9 cellular contexts compared by ENCODE assay signal in the genomic region with DNA sequence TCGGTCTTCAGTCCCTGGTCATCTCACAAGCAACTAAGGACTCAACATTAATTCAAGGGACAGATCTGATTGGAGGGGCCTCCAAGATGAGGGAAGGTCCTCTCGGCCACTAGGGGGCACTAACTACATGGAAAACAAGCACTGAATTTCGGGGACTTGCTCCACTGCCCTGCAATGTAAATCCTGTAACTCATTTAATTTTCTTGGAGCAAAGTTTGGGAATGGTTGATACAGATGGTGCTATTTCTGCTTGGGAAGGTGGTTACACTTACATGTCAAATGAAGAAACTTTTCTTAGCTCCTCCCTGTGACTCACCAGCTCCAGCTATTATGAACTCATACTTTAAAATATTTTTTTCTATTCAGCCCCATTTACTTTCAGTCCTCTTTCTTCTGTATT.
DNase-seq lines count a peak whose midpoint lies in the region; ATAC-seq, FAIRE-seq and TF ChIP-seq lines count a peak whose summit lies in the region.
"Had no signal": no experiment of that assay in that cellular context is flagged by ENCODE, and none has a peak within 500 bp of the region (broad histone marks: within the 10 kb centered on the region; RNA-seq: fewer than 3 reads in every experiment).

No MANE protein-coding gene starts in this region.

- H4K91ac ChIP-seq in H9 (ENCODE audit: insufficient read length, low read depth, low read length) (no peak overlapping the region), neuronal stem cell (ENCODE audit: low read depth, low read length, poor library complexity) (no peak overlapping the region)

- no peaks in the 10 kb centered on the region for H3K36me3 ChIP-seq in CD8-positive, alpha-beta T cell (ENCODE audit: insufficient read depth, low read length)
- H3K36me3 ChIP-seq in esophagus squamous epithelium (no peaks in the 10 kb centered on the region), neuronal stem cell (replicated peaks in 1 of 2; ENCODE audit: control insufficient read depth in 2 of 2, insufficient read depth in 2 of 2, low read length in 2 of 2) (no peaks in the 10 kb centered on the region)

- H3K23me2 ChIP-seq in H9 (ENCODE audit: insufficient read length, low read depth, low read length, poor library complexity, severe bottlenecking): no peaks in the 10 kb centered on the region

- TF ChIP-seq POLR2A in esophagus squamous epithelium (IDR thresholded peaks at IDR 0.05): no peak

- H3K9ac ChIP-seq in H9 (ENCODE audit: extremely low read depth, insufficient read length, low read length) (no peak overlapping the region), neuronal stem cell (ENCODE audit: low read depth, low read length, poor library complexity) (no peak overlapping the region)

- no peak overlapping the region for H3T11ph ChIP-seq in H9 (ENCODE audit: low read length)

- no peak overlapping the region for H3K14ac ChIP-seq in H9 (ENCODE audit: insufficient read depth, low read length)
- no peak overlapping the region for H3K14ac ChIP-seq in neuronal stem cell (ENCODE audit: low read length)

- intact Hi-C loops in CD8-positive, alpha-beta T cell (cut with DNase I, micrococcal nuclease): loop anchor here (1.0 kb wide), 3 partner anchors 61 to 197 kb away; no protein-coding TSS in a partner anchor
- intact Hi-C loops in esophagus squamous epithelium (cut with DNase I): no loop called here

- no peak overlapping the region for H3K4me3 Mint-ChIP-seq in CD8-positive, alpha-beta T cell
- H3K4me3 Mint-ChIP-seq in H9: no peak overlapping the region
- H3K4me3 Mint-ChIP-seq in activated CD8-positive, alpha-beta memory T cell treated with anti-CD3 and anti-CD28 coated beads, Interleukin-2, amount 10 ng/mL, durations not matched to agents 7 days and 5 days: no peak overlapping the region
- H3K4me3 Mint-ChIP-seq: IgD-negative memory B cell had no signal

- H2BK120ac ChIP-seq in H9 (ENCODE audit: low read depth, low read length, poor library complexity, severe bottlenecking) (no peak overlapping the region), neuronal stem cell (ENCODE audit: low read depth, low read length) (no peak overlapping the region)

- H3K27me3 Mint-ChIP-seq in CD8-positive, alpha-beta T cell (ENCODE audit: low read depth): peaks cover 21% of the 10 kb centered on the region
- no peaks in the 10 kb centered on the region; the same call in none of the 2 replicates for H3K27me3 Mint-ChIP-seq in H9 (ENCODE audit: low read depth)
- no peaks in the 10 kb centered on the region for H3K27me3 Mint-ChIP-seq in activated CD8-positive, alpha-beta memory T cell treated with anti-CD3 and anti-CD28 coated beads, Interleukin-2, amount 10 ng/mL, durations not matched to agents 7 days and 5 days

- H4K20me1 ChIP-seq in H9 (ENCODE audit: control insufficient read depth, insufficient read depth, insufficient read length): no peaks in the 10 kb centered on the region

- H2BK5ac ChIP-seq in H9 (ENCODE audit: insufficient read length, low read length): no peak overlapping the region
- H2BK5ac ChIP-seq in neuronal stem cell (ENCODE audit: low read length): no peak overlapping the region

- H3K4me2 ChIP-seq in H9 (ENCODE audit: insufficient read depth, insufficient read length, low read length) (no peak overlapping the region), neuronal stem cell (ENCODE audit: insufficient read depth, low read length, poor library complexity, severe bottlenecking) (no peak overlapping the region)

- DNase-seq in CD8-positive, alpha-beta T cell: peak in 6 of 7 experiments; percentile 21 to 60 (median 44)
- DNase-seq in H9: peak; percentile 73
- DNase-seq in NCI-H82 treated with DMSO at 0.1 percent for 48 hours (lab: John Stamatoyannopoulos, UW; ENCODE audit: unreplicated experiment): peak; percentile 38
- peak; percentile 52 for DNase-seq in activated CD8-positive, alpha-beta memory T cell treated with anti-CD3 and anti-CD28 coated beads, Interleukin-2, amount 10 ng/mL, durations not matched to agents 7 days and 5 days
- DNase-seq in esophagus squamous epithelium (lab: John Stamatoyannopoulos, UW): peak; percentile 2
- peak; percentile 44 for DNase-seq in neuronal stem cell (ENCODE audit: low spot score)
- DNase-seq in urothelium cell line (ENCODE audit: low spot score): peak; percentile 29
- DNase-seq in DMS79 (lab: John Stamatoyannopoulos, UW): no peak

- H3K56ac ChIP-seq in H9 (ENCODE audit: insufficient read length, low read depth, low read length): no peak overlapping the region

- H3K18ac ChIP-seq in H9 (ENCODE audit: insufficient read length, low read depth, low read length) (no peak overlapping the region), neuronal stem cell (ENCODE audit: low read length) (no peak overlapping the region)

- H3K9me3 ChIP-seq in CD8-positive, alpha-beta T cell (ENCODE audit: low read length): no peaks in the 10 kb centered on the region
- no peaks in the 10 kb centered on the region for H3K9me3 ChIP-seq in H9 (ENCODE audit: control insufficient read depth, low read depth, low read length)
- H3K9me3 ChIP-seq in esophagus squamous epithelium: no peaks in the 10 kb centered on the region
- H3K9me3 ChIP-seq in neuronal stem cell (replicated peaks in 1 of 2; ENCODE audit: control insufficient read depth in 2 of 2, insufficient read depth in 1 of 2, low read depth in 1 of 2, low read length in 2 of 2): no peaks in the 10 kb centered on the region

- H3K4me3 ChIP-seq in CD8-positive, alpha-beta T cell (ENCODE audit: low read depth, low read length): no peak overlapping the region
- H3K4me3 ChIP-seq in esophagus squamous epithelium: no peak overlapping the region
- H3K4me3 ChIP-seq in neuronal stem cell (ENCODE audit: low read length in 2 of 2): no peak overlapping the region

- H2BK12ac ChIP-seq in H9 (ENCODE audit: insufficient read length, low read depth, low read length): no peak overlapping the region
- H2BK12ac ChIP-seq in neuronal stem cell (ENCODE audit: low read length): no peak overlapping the region

- POLR2A ChIA-PET in CD8-positive, alpha-beta T cell (lab: Charles Lee): no interaction called here

- ATAC-seq in CD8-positive, alpha-beta T cell: no peak
- ATAC-seq in activated CD8-positive, alpha-beta memory T cell treated with anti-CD3 and anti-CD28 coated beads, Interleukin-2, amount 10 ng/mL, durations not matched to agents 7 days and 5 days: no peak

- no peak overlapping the region for H3K27ac ChIP-seq in CD8-positive, alpha-beta T cell (ENCODE audit: low read depth, low read length)
- H3K27ac ChIP-seq in H9 (ENCODE audit: insufficient read length, low read depth, low read length): no peak overlapping the region
- H3K27ac ChIP-seq in esophagus squamous epithelium: no peak overlapping the region
- H3K27ac ChIP-seq in neuronal stem cell (replicated peaks; ENCODE audit: low read length): no peak overlapping the region

- CTCF ChIA-PET in CD8-positive, alpha-beta T cell (lab: Charles Lee): interaction anchor here (1.4 to 7.5 kb wide), 3 partner anchors 9 to 194 kb away, joined by 3 to 79 read pairs (median 16); no protein-coding TSS in a partner anchor
- CTCF ChIA-PET in activated CD8-positive, alpha-beta memory T cell treated with anti-CD3 and anti-CD28 coated beads, Interleukin-2, amount 10 ng/mL, durations not matched to agents 7 days and 5 days (lab: Charles Lee): interaction anchor here (1.3 to 1.8 kb wide), 3 partner anchors 9 to 148 kb away, joined by 3 to 5 read pairs (median 3); no protein-coding TSS in a partner anchor

- no peaks in the 10 kb centered on the region for H3K4me1 ChIP-seq in CD8-positive, alpha-beta T cell (ENCODE audit: insufficient read depth, low read length)
- no peaks in the 10 kb centered on the region for H3K4me1 ChIP-seq in H9 (ENCODE audit: insufficient read depth, low read length)
- H3K4me1 ChIP-seq in esophagus squamous epithelium: peaks cover 0 to 12% (median 6%) of the 10 kb centered on the region in 3 donors
- H3K4me1 ChIP-seq in neuronal stem cell (ENCODE audit: control insufficient read depth in 2 of 2, insufficient read depth in 1 of 2, low read depth in 1 of 2, low read length in 2 of 2): no peaks in the 10 kb centered on the region

- H2BK20ac ChIP-seq in H9 (ENCODE audit: low read depth, low read length, poor library complexity, severe bottlenecking): no peak overlapping the region

- H3K79me1 ChIP-seq in H9 (ENCODE audit: insufficient read depth, low read depth, low read length, poor library complexity, severe bottlenecking) (no peaks in the 10 kb centered on the region), neuronal stem cell (ENCODE audit: low read depth, low read length) (no peaks in the 10 kb centered on the region)

- H3K27me3 ChIP-seq in CD8-positive, alpha-beta T cell (ENCODE audit: insufficient read depth, low read length): no peaks in the 10 kb centered on the region
- H3K27me3 ChIP-seq in H9 (ENCODE audit: insufficient read depth, low read length) (no peaks in the 10 kb centered on the region), esophagus squamous epithelium (peaks cover 0 to 47% (median 0%) of the 10 kb centered on the region in 4 donors), neuronal stem cell (ENCODE audit: control insufficient read depth in 3 of 3, insufficient read depth in 3 of 3, low read depth in 1 of 3, low read length in 3 of 3) (no peaks in the 10 kb centered on the region)

- no peak overlapping the region for H4K5ac ChIP-seq in H9 (ENCODE audit: insufficient read length, low read depth, low read length)

- no peaks in the 10 kb centered on the region for H3K4me1 Mint-ChIP-seq in CD8-positive, alpha-beta T cell (ENCODE audit: low read depth)
- no peaks in the 10 kb centered on the region for H3K4me1 Mint-ChIP-seq in H9
- H3K4me1 Mint-ChIP-seq in activated CD8-positive, alpha-beta memory T cell treated with anti-CD3 and anti-CD28 coated beads, Interleukin-2, amount 10 ng/mL, durations not matched to agents 7 days and 5 days: no peaks in the 10 kb centered on the region

- WGBS in H9 (ENCODE audit: extremely low coverage, insufficient read length, low lambda C conversion rate): no CpG with 5 or more reads among the region's 3 CpGs
- 6 to 10% methylated on average over 2 to 3 of the region's 3 CpGs for WGBS in esophagus squamous epithelium, 2 donors
- WGBS in neuronal stem cell (ENCODE audit: extremely low coverage in 2 of 2, insufficient read length in 2 of 2, insufficient replicate concordance in 1 of 2), 2 donors: no CpG with 5 or more reads among the region's 3 CpGs

- H2BK15ac ChIP-seq in H9 (ENCODE audit: low read depth, low read length): no peak overlapping the region
- no peak overlapping the region for H2BK15ac ChIP-seq in neuronal stem cell (ENCODE audit: low read length)

- FAIRE-seq in urothelium cell line (lab: Jason Lieb, UNC): no peak

- TF ChIP-seq CTCF in CD8-positive, alpha-beta T cell (IDR thresholded peaks at IDR 0.05): peak; percentile 62
- TF ChIP-seq CTCF in H9 (conservative IDR thresholded peaks at IDR 0.05) (peak; percentile 92), esophagus squamous epithelium (IDR thresholded peaks at IDR 0.05) (peak; percentile 63 to 78 (median 76))

- H3K4ac ChIP-seq in H9 (ENCODE audit: low read depth, low read length) (no peak overlapping the region), neuronal stem cell (ENCODE audit: low read length) (no peak overlapping the region)

- H2AK5ac ChIP-seq in H9 (ENCODE audit: insufficient read length, low read length): no peak overlapping the region
- H2AK5ac ChIP-seq in neuronal stem cell (ENCODE audit: low read depth, low read length): no peak overlapping the region

- no peaks in the 10 kb centered on the region for H3K79me2 ChIP-seq in H9 (ENCODE audit: insufficient read depth, low read length)

- H2AFZ ChIP-seq in H9 (ENCODE audit: low read length) (no peak overlapping the region), neuronal stem cell (ENCODE audit: low read length) (no peak overlapping the region)

- no peak overlapping the region for H3K27ac Mint-ChIP-seq in CD8-positive, alpha-beta T cell
- H3K27ac Mint-ChIP-seq in H9: no peak overlapping the region
- no peak overlapping the region for H3K27ac Mint-ChIP-seq in activated CD8-positive, alpha-beta memory T cell treated with anti-CD3 and anti-CD28 coated beads, Interleukin-2, amount 10 ng/mL, durations not matched to agents 7 days and 5 days
- H3K27ac Mint-ChIP-seq: IgD-negative memory B cell had no signal

- H3K9me3 Mint-ChIP-seq in CD8-positive, alpha-beta T cell: no peaks in the 10 kb centered on the region
- no peaks in the 10 kb centered on the region for H3K9me3 Mint-ChIP-seq in H9
- no peaks in the 10 kb centered on the region for H3K9me3 Mint-ChIP-seq in activated CD8-positive, alpha-beta memory T cell treated with anti-CD3 and anti-CD28 coated beads, Interleukin-2, amount 10 ng/mL, durations not matched to agents 7 days and 5 days (ENCODE audit: low read depth)
- H3K9me3 Mint-ChIP-seq: IgD-negative memory B cell had no signal

- no peak overlapping the region for H4K8ac ChIP-seq in H9 (replicated peaks; ENCODE audit: insufficient read length, low read depth, low read length)
- no peak overlapping the region for H4K8ac ChIP-seq in neuronal stem cell (ENCODE audit: low read depth, low read length)

- H3K23ac ChIP-seq in H9 (ENCODE audit: insufficient read length, low read depth, low read length) (no peak overlapping the region), neuronal stem cell (ENCODE audit: low read depth, low read length, poor library complexity) (no peak overlapping the region)

- H3K36me3 Mint-ChIP-seq in CD8-positive, alpha-beta T cell: no peaks in the 10 kb centered on the region
- H3K36me3 Mint-ChIP-seq in H9 (ENCODE audit: insufficient read depth in 1 of 3, low read depth in 3 of 3): no peaks in the 10 kb centered on the region
- H3K36me3 Mint-ChIP-seq in activated CD8-positive, alpha-beta memory T cell treated with anti-CD3 and anti-CD28 coated beads, Interleukin-2, amount 10 ng/mL, durations not matched to agents 7 days and 5 days: no peaks in the 10 kb centered on the region
- H3K36me3 Mint-ChIP-seq: IgD-negative memory B cell had no signal
